8 cellular contexts compared by ENCODE assay signal in the genomic region with DNA sequence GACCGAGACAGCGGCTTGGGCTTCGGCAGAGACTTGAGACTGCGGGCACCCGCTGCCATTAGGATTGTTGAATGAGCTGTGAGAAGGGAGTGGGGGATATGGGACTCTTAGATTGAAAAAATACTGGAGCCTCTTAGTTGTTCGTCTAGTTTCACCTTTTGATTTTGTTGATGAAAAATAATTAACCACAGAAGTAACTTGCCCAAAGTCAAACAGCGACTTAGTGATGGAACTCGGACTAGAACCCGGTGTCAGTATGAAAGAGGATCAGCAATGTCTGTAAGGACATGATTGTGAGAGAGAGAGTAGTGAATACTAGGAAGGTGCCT. TPM values are rescaled to one million over a fixed set of nuclear protein-coding genes. Genes with fewer than 3 reads are reported as not detected.
A peak's percentile ranks its signal among the peaks of the same experiment; 100 is the strongest.
DNase-seq lines count a peak whose midpoint lies in the region; ATAC-seq and TF ChIP-seq lines count a peak whose summit lies in the region.

No MANE protein-coding gene starts in this region.

- H3K27ac ChIP-seq in Peyer's patch, result peak overlapping the region; percentile 47 to 96 (median 70)
- peak overlapping the region; percentile 76 to 90 (median 87) for H3K27ac ChIP-seq in gastrocnemius medialis

- TF ChIP-seq POLR2A in Peyer's patch (IDR thresholded peaks at IDR 0.05) (no peak), gastrocnemius medialis (IDR thresholded peaks at IDR 0.05) (no peak)

- ATAC-seq in gastrocnemius medialis, result no peak
- ATAC-seq in activated CD8-positive, alpha-beta T cell treated with anti-CD3 and anti-CD28 coated beads, Interleukin-2, amount 10 ng/mL, durations not matched to agents 7 days and 5 days, result no peak

- no peaks in the 10 kb centered on the region for H3K9me3 Mint-ChIP-seq in Calu3 (ENCODE audit: low read depth, unreplicated experiment)
- H3K9me3 Mint-ChIP-seq in activated T-helper 2 cell treated with anti-CD3 and anti-CD28 coated beads, Interferon-gamma antibody, Interleukin-2, Interleukin-4, amounts not matched to agents 10 μg/mL and 5 μg/mL and 100 μg/mL, durations not matched to agents 14 hours and 24 hours and 36 hours, result no peaks in the 10 kb centered on the region
- no peaks in the 10 kb centered on the region for H3K9me3 Mint-ChIP-seq in activated CD8-positive, alpha-beta T cell treated with anti-CD3 and anti-CD28 coated beads, Interleukin-2, amount 10 ng/mL, durations not matched to agents 7 days and 5 days (ENCODE audit: insufficient read depth)

- H3K27me3 Mint-ChIP-seq in Calu3 (ENCODE audit: unreplicated experiment), result no peaks in the 10 kb centered on the region
- H3K27me3 Mint-ChIP-seq in activated T-helper 2 cell treated with anti-CD3 and anti-CD28 coated beads, Interferon-gamma antibody, Interleukin-2, Interleukin-4, amounts not matched to agents 10 μg/mL and 5 μg/mL and 100 μg/mL, durations not matched to agents 14 hours and 24 hours and 36 hours (ENCODE audit: low read depth), result peaks cover 19% of the 10 kb centered on the region
- peaks cover 12% of the 10 kb centered on the region for H3K27me3 Mint-ChIP-seq in activated CD8-positive, alpha-beta T cell treated with anti-CD3 and anti-CD28 coated beads, Interleukin-2, amount 10 ng/mL, durations not matched to agents 7 days and 5 days (ENCODE audit: low read depth)

- H3K4me1 ChIP-seq in Peyer's patch, result peaks cover 0 to 19% (median 2%) of the 10 kb centered on the region in 4 donors
- H3K4me1 ChIP-seq in gastrocnemius medialis, result peaks cover 24 to 28% of the 10 kb centered on the region in 2 donors

- H3K4me3 Mint-ChIP-seq in Calu3 (ENCODE audit: low read depth, unreplicated experiment), result no peak overlapping the region
- no peak overlapping the region for H3K4me3 Mint-ChIP-seq in activated T-helper 2 cell treated with anti-CD3 and anti-CD28 coated beads, Interferon-gamma antibody, Interleukin-2, Interleukin-4, amounts not matched to agents 10 μg/mL and 5 μg/mL and 100 μg/mL, durations not matched to agents 14 hours and 24 hours and 36 hours (ENCODE audit: low read depth)
- no peak overlapping the region for H3K4me3 Mint-ChIP-seq in activated CD8-positive, alpha-beta T cell treated with anti-CD3 and anti-CD28 coated beads, Interleukin-2, amount 10 ng/mL, durations not matched to agents 7 days and 5 days

- H3K27me3 ChIP-seq in Peyer's patch (no peaks in the 10 kb centered on the region), gastrocnemius medialis (peaks cover 0 to 2% (median 0%) of the 10 kb centered on the region in 3 donors)

- TSS peak; percentile 97 for BruUV-seq in Calu3 (replicated peaks; lab: Mats Ljungman, UMichigan)

- TF ChIP-seq CTCF in Calu3 (IDR thresholded peaks at IDR 0.05; ENCODE audit: unreplicated experiment) (no peak), Peyer's patch (IDR thresholded peaks at IDR 0.05) (no peak), fibroblast of the aortic adventitia (IDR thresholded peaks at IDR 0.05; ENCODE audit: insufficient read depth, low read length) (no peak), gastrocnemius medialis (IDR thresholded peaks at IDR 0.05 in 4 of 5, conservative IDR thresholded peaks at IDR 0.05 in 1 of 5) (no peak)

- H3K36me3 Mint-ChIP-seq in Calu3 (ENCODE audit: insufficient read depth, unreplicated experiment), result no peaks in the 10 kb centered on the region
- no peaks in the 10 kb centered on the region for H3K36me3 Mint-ChIP-seq in activated T-helper 2 cell treated with anti-CD3 and anti-CD28 coated beads, Interferon-gamma antibody, Interleukin-2, Interleukin-4, amounts not matched to agents 10 μg/mL and 5 μg/mL and 100 μg/mL, durations not matched to agents 14 hours and 24 hours and 36 hours (ENCODE audit: low read depth)
- no peaks in the 10 kb centered on the region for H3K36me3 Mint-ChIP-seq in activated CD8-positive, alpha-beta T cell treated with anti-CD3 and anti-CD28 coated beads, Interleukin-2, amount 10 ng/mL, durations not matched to agents 7 days and 5 days (ENCODE audit: low read depth)

- H3K36me3 ChIP-seq in Peyer's patch (no peaks in the 10 kb centered on the region), gastrocnemius medialis (no peaks in the 10 kb centered on the region)

- POLR2A ChIA-PET in activated CD8-positive, alpha-beta T cell treated with anti-CD3 and anti-CD28 coated beads, Interleukin-2, amount 10 ng/mL, durations not matched to agents 7 days and 5 days (lab: Charles Lee), result interaction anchor here (0.9 to 2.9 kb wide), 8 partner anchors 9 to 632 kb away, joined by 3 to 20 read pairs (median 3); a partner anchor contains a TSS

- no peak overlapping the region for H3K27ac Mint-ChIP-seq in Calu3 (ENCODE audit: unreplicated experiment)
- no peak overlapping the region for H3K27ac Mint-ChIP-seq in activated T-helper 2 cell treated with anti-CD3 and anti-CD28 coated beads, Interferon-gamma antibody, Interleukin-2, Interleukin-4, amounts not matched to agents 10 μg/mL and 5 μg/mL and 100 μg/mL, durations not matched to agents 14 hours and 24 hours and 36 hours
- no peak overlapping the region for H3K27ac Mint-ChIP-seq in activated CD8-positive, alpha-beta T cell treated with anti-CD3 and anti-CD28 coated beads, Interleukin-2, amount 10 ng/mL, durations not matched to agents 7 days and 5 days

- intact Hi-C loops in Calu3 (cut with micrococcal nuclease; ENCODE audit: unreplicated experiment), result no loop called here
- intact Hi-C loops in gastrocnemius medialis (cut with DNase I; ENCODE audit: low total_unique reads), result no loop called here
- intact Hi-C loops in activated T-helper 2 cell treated with anti-CD3 and anti-CD28 coated beads, Interferon-gamma antibody, Interleukin-2, Interleukin-4, amounts not matched to agents 10 μg/mL and 5 μg/mL and 100 μg/mL, durations not matched to agents 14 hours and 24 hours and 36 hours (cut with micrococcal nuclease), result no loop called here

- H3K4me3 ChIP-seq in Peyer's patch (peak overlapping the region; percentile 62 to 86 (median 78)), fibroblast of the aortic adventitia (ENCODE audit: low read depth, low read length) (peak overlapping the region; percentile 88), gastrocnemius medialis (peak overlapping the region; percentile 51 to 93 (median 79))

- in situ Hi-C loops in gastrocnemius medialis (cut with MboI; ENCODE audit: low sequenced_read_pairs in 4 of 4), result no loop called here

- H3K4me1 Mint-ChIP-seq in Calu3 (ENCODE audit: low read depth, unreplicated experiment), result peaks cover 13% of the 10 kb centered on the region
- H3K4me1 Mint-ChIP-seq in activated T-helper 2 cell treated with anti-CD3 and anti-CD28 coated beads, Interferon-gamma antibody, Interleukin-2, Interleukin-4, amounts not matched to agents 10 μg/mL and 5 μg/mL and 100 μg/mL, durations not matched to agents 14 hours and 24 hours and 36 hours (ENCODE audit: low read depth), result peaks cover 7% of the 10 kb centered on the region
- H3K4me1 Mint-ChIP-seq in activated CD8-positive, alpha-beta T cell treated with anti-CD3 and anti-CD28 coated beads, Interleukin-2, amount 10 ng/mL, durations not matched to agents 7 days and 5 days (ENCODE audit: low read depth), result peaks cover 11% of the 10 kb centered on the region

- DNase-seq in Calu3, result no peak
- DNase-seq in Peyer's patch, result no peak
- no peak for DNase-seq in fibroblast of the aortic adventitia (ENCODE audit: low read depth)
- DNase-seq in gastrocnemius medialis, result no peak
- DNase-seq in NCI-H510A treated with DMSO at 0.1 percent for 48 hours (lab: John Stamatoyannopoulos, UW), result no peak
- no peak for DNase-seq in activated T-helper 2 cell treated with anti-CD3 and anti-CD28 coated beads, Interferon-gamma antibody, Interleukin-2, Interleukin-4, amounts not matched to agents 10 μg/mL and 5 μg/mL and 100 μg/mL, durations not matched to agents 14 hours and 24 hours and 36 hours (ENCODE audit: low spot score)
- DNase-seq in activated gamma-delta T cell treated with Interleukin-2 at 50 U/mL for 16 hours, result no peak
- no peak for DNase-seq in activated CD8-positive, alpha-beta T cell treated with anti-CD3 and anti-CD28 coated beads, Interleukin-2, amount 10 ng/mL, durations not matched to agents 7 days and 5 days

- H3K9me3 ChIP-seq in Peyer's patch (no peaks in the 10 kb centered on the region), gastrocnemius medialis (no peaks in the 10 kb centered on the region)

- CTCF ChIA-PET in Calu3 (lab: Charles Lee), result interaction anchor here (0.5 kb wide), 1 partner anchor 43 kb away, joined by 3 read pairs; no protein-coding TSS in a partner anchor
- CTCF ChIA-PET in activated CD8-positive, alpha-beta T cell treated with anti-CD3 and anti-CD28 coated beads, Interleukin-2, amount 10 ng/mL, durations not matched to agents 7 days and 5 days (lab: Charles Lee), result interaction anchor here (1.1 kb wide), 1 partner anchor 89 kb away, joined by 4 read pairs; a partner anchor contains a TSS

RNA-seq across cellular contexts. Expression of a gene that starts 0.5 kb away (rescaled TPM):
- total RNA-seq in Calu3 (2022) (42.4 and 42.8 TPM in 2 replicates), Peyer's patch (100 to 1,000 TPM in 2 of 4 donors, 10 to 100 TPM in 2; 84.0 to 134 (median 112) TPM), fibroblast of the aortic adventitia (ENCODE audit: low replicate concordance) (63.2 and 153 TPM in 2 replicates), gastrocnemius medialis (10 to 100 TPM; 18.1 to 31.6 (median 26.7) TPM)
- 26.4 and 28.2 TPM in 2 replicates for total RNA-seq in activated T-helper 2 cell treated with anti-CD3 and anti-CD28 coated beads, Interferon-gamma antibody, Interleukin-2, Interleukin-4, amounts not matched to agents 10 μg/mL and 5 μg/mL and 100 μg/mL, durations not matched to agents 14 hours and 24 hours and 36 hours
- total RNA-seq in activated CD8-positive, alpha-beta T cell treated with anti-CD3 and anti-CD28 coated beads, Interleukin-2, amount 10 ng/mL, durations not matched to agents 7 days and 5 days, result 10 to 100 TPM; 26.0 to 27.4 TPM
